Comparison of ENCODE assay signal across 8 cellular contexts in the genomic region with DNA sequence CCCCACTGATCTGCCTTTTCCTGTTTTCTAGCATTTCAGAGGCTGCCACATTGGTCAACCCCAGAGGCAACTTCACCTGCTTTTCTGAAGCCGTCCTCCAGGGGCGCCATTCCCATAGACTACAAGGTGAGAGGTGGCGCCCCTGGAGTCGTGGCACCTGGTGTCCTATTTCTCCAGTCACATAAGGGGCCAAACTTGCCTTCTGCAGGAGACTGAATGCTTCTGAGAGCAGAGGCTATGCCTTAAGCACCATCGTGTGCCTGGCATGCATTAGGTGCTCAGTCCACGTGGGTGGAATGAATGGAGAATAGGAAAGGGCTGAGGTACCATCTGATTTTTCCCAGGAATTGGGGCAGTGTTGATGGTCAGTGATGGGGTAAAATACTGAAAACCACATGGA.
DNase-seq lines count a peak whose midpoint lies in the region; ATAC-seq and TF ChIP-seq lines count a peak whose summit lies in the region.

No MANE protein-coding gene starts in this region.

- no peak overlapping the region for H3K27ac Mint-ChIP-seq in CD14-positive monocyte
- H3K27ac Mint-ChIP-seq in activated T-helper 1 cell treated with anti-CD3 and anti-CD28 coated beads, Interleukin-12 subunit alpha, Interleukin-12 subunit beta, Interleukin-2, Interleukin-4 antibody, amounts not matched to agents 30 ng/mL and 10 ng/mL and 1 ng/mL, durations not matched to agents 14 hours and 24 hours and 36 hours, result no peak overlapping the region

- no peak overlapping the region for H3K27ac ChIP-seq in RWPE2 (ENCODE audit: poor library complexity, severe bottlenecking)

- peaks cover 6% of the 10 kb centered on the region for H3K4me1 Mint-ChIP-seq in CD14-positive monocyte
- no peaks in the 10 kb centered on the region for H3K4me1 Mint-ChIP-seq in activated T-helper 1 cell treated with anti-CD3 and anti-CD28 coated beads, Interleukin-12 subunit alpha, Interleukin-12 subunit beta, Interleukin-2, Interleukin-4 antibody, amounts not matched to agents 30 ng/mL and 10 ng/mL and 1 ng/mL, durations not matched to agents 14 hours and 24 hours and 36 hours (ENCODE audit: low read depth)

- H3K36me3 Mint-ChIP-seq in CD14-positive monocyte, result no peaks in the 10 kb centered on the region
- H3K36me3 Mint-ChIP-seq in activated T-helper 1 cell treated with anti-CD3 and anti-CD28 coated beads, Interleukin-12 subunit alpha, Interleukin-12 subunit beta, Interleukin-2, Interleukin-4 antibody, amounts not matched to agents 30 ng/mL and 10 ng/mL and 1 ng/mL, durations not matched to agents 14 hours and 24 hours and 36 hours (ENCODE audit: low read depth), result no peaks in the 10 kb centered on the region

- peaks cover 1 to 4% (median 3%) of the 10 kb centered on the region in 3 donors for H3K27me3 Mint-ChIP-seq in CD14-positive monocyte (ENCODE audit: low read depth in 3 of 3)
- no peaks in the 10 kb centered on the region for H3K27me3 Mint-ChIP-seq in activated T-helper 1 cell treated with anti-CD3 and anti-CD28 coated beads, Interleukin-12 subunit alpha, Interleukin-12 subunit beta, Interleukin-2, Interleukin-4 antibody, amounts not matched to agents 30 ng/mL and 10 ng/mL and 1 ng/mL, durations not matched to agents 14 hours and 24 hours and 36 hours (ENCODE audit: insufficient read depth)

- H3K4me3 Mint-ChIP-seq in CD14-positive monocyte, result no peak overlapping the region
- no peak overlapping the region for H3K4me3 Mint-ChIP-seq in activated T-helper 1 cell treated with anti-CD3 and anti-CD28 coated beads, Interleukin-12 subunit alpha, Interleukin-12 subunit beta, Interleukin-2, Interleukin-4 antibody, amounts not matched to agents 30 ng/mL and 10 ng/mL and 1 ng/mL, durations not matched to agents 14 hours and 24 hours and 36 hours

- no peaks in the 10 kb centered on the region for H3K27me3 ChIP-seq in RWPE2 (ENCODE audit: insufficient read depth, poor library complexity, severe bottlenecking)

- no peaks in the 10 kb centered on the region for H3K9me3 ChIP-seq in RWPE2 (ENCODE audit: severe bottlenecking)

- intact Hi-C loops in CD14-positive monocyte (cut with micrococcal nuclease), result no loop called here
- intact Hi-C loops in activated T-helper 1 cell treated with anti-CD3 and anti-CD28 coated beads, Interleukin-12 subunit alpha, Interleukin-12 subunit beta, Interleukin-2, Interleukin-4 antibody, amounts not matched to agents 30 ng/mL and 10 ng/mL and 1 ng/mL, durations not matched to agents 14 hours and 24 hours and 36 hours (cut with micrococcal nuclease), result no loop called here

- DNase-seq in CD14-positive monocyte (ENCODE audit: low spot score) (no peak), GM13976 (ENCODE audit: low spot score) (peak; percentile 53), RWPE2 (ENCODE audit: low spot score) (no peak), iPS-NIHi11 (ENCODE audit: low spot score) (peak; percentile 85), LoVo (ENCODE audit: low spot score) (no peak)
- DNase-seq in activated T-helper 1 cell treated with anti-CD3 and anti-CD28 coated beads, Interleukin-12 subunit alpha, Interleukin-12 subunit beta, Interleukin-2, Interleukin-4 antibody, amounts not matched to agents 30 ng/mL and 10 ng/mL and 1 ng/mL, durations not matched to agents 14 hours and 24 hours and 36 hours (ENCODE audit: low spot score), result no peak

- TF ChIP-seq CTCF in CD14-positive monocyte (IDR thresholded peaks at IDR 0.05) (peak; percentile 90), GM13976 (IDR thresholded peaks at IDR 0.05; ENCODE audit: borderline replicate concordance, control extremely low read depth, extremely low read depth, insufficient read depth, missing control alignments) (peak; percentile 41), RWPE2 (IDR thresholded peaks at IDR 0.05; ENCODE audit: poor library complexity, severe bottlenecking) (peak; percentile 54)

- peaks cover 0 to 8% (median 0%) of the 10 kb centered on the region in 7 donors for H3K9me3 Mint-ChIP-seq in CD14-positive monocyte
- no peaks in the 10 kb centered on the region for H3K9me3 Mint-ChIP-seq in activated T-helper 1 cell treated with anti-CD3 and anti-CD28 coated beads, Interleukin-12 subunit alpha, Interleukin-12 subunit beta, Interleukin-2, Interleukin-4 antibody, amounts not matched to agents 30 ng/mL and 10 ng/mL and 1 ng/mL, durations not matched to agents 14 hours and 24 hours and 36 hours

- ATAC-seq in RWPE2 (ENCODE audit: low read depth) (no peak), HG03175 (IDR thresholded peaks at IDR 0.05; ENCODE audit: unreplicated experiment) (no peak), GM18502 (IDR thresholded peaks at IDR 0.05; ENCODE audit: poor library complexity, unreplicated experiment) (no peak)

- no peak overlapping the region for H3K4me3 ChIP-seq in RWPE2 (ENCODE audit: severe bottlenecking)

- H3K4me1 ChIP-seq in RWPE2 (ENCODE audit: insufficient read depth, poor library complexity, severe bottlenecking), result no peaks in the 10 kb centered on the region

- in situ Hi-C loops in GM13976 (cut with MboI; ENCODE audit: low sequenced_read_pairs, unreplicated experiment), result loop anchor here (25.0 kb wide), 1 partner anchor 931 kb away; a partner anchor contains a TSS

- no peaks in the 10 kb centered on the region for H3K36me3 ChIP-seq in RWPE2 (ENCODE audit: low read depth)

Comparison
In these comparisons a context has a peak if more than half of its experiments do, and no peak if none do; other contexts are left out.
1. DNase-seq: peak in GM13976 (single experiment) and iPS-NIHi11 (single experiment); none in CD14-positive monocyte (single experiment), RWPE2 (single experiment), activated T-helper 1 cell treated with anti-CD3 and anti-CD28 coated beads, Interleukin-12 subunit alpha, Interleukin-12 subunit beta, Interleukin-2, Interleukin-4 antibody, amounts not matched to agents 30 ng/mL and 10 ng/mL and 1 ng/mL, durations not matched to agents 14 hours and 24 hours and 36 hours (single experiment) and LoVo (single experiment).
2. Peak in every context shown above with its lines, with median percentiles within 50 percentile points of each other: CTCF ChIP-seq.